ENCODE assay signal across 8 cellular contexts in genomic region chr6:53651149-53651763, GRCh38. TPM values are rescaled to one million over a fixed set of nuclear protein-coding genes. Genes with fewer than 3 reads are reported as not detected.
A peak's percentile ranks its signal among the peaks of the same experiment; 100 is the strongest.
DNase-seq lines count a peak whose midpoint lies in the region; ATAC-seq and TF ChIP-seq lines count a peak whose summit lies in the region.

No MANE protein-coding gene starts in this region.

- H3K36me3 Mint-ChIP-seq in IgD-negative memory B cell (peaks cover 1% of the 10 kb centered on the region), nephron progenitor cell (ENCODE audit: low read depth) (no peaks in the 10 kb centered on the region)

- peak overlapping the region; percentile 48 to 70 (median 58) for H3K4me3 ChIP-seq in BLaER1 treated with 17β-estradiol and CSF1 and Interleukin-3, amounts not matched to agents 10 nM and 100 nM
- H3K4me3 ChIP-seq in PC-3 (ENCODE audit: low read length) (peak overlapping the region; percentile 82), stomach (peak overlapping the region; percentile 52 to 73 (median 64))

- H3K4me2 ChIP-seq in BLaER1 treated with 17β-estradiol and CSF1 and Interleukin-3, amounts not matched to agents 10 nM and 100 nM = peak overlapping the region; percentile 72 to 90 (median 83)
- H3K4me2 ChIP-seq in PC-3 (ENCODE audit: low read length) = peak overlapping the region; percentile 98

- POLR2A ChIA-PET in PC-3 (lab: Charles Lee; ENCODE audit: unreplicated experiment) = interaction anchor here (0.5 to 1.0 kb wide), 7 partner anchors 22 to 539 kb away, joined by 3 to 12 read pairs (median 4); partner anchors contain the start of gene GCLC

- no peak for TF ChIP-seq POLR2A in stomach (IDR thresholded peaks at IDR 0.05)

- 1 to 4% (median 1%) methylated on average over 22 to 26 of the region's 26 CpGs for WGBS in stomach, 5 donors

- H4K20me1 ChIP-seq in BLaER1 treated with 17β-estradiol and CSF1 and Interleukin-3, amounts not matched to agents 10 nM and 100 nM = no peaks in the 10 kb centered on the region
- no peaks in the 10 kb centered on the region for H4K20me1 ChIP-seq in PC-3 (ENCODE audit: low read length)

- peaks cover 11 to 17% (median 14%) of the 10 kb centered on the region in 11 experiments; a peak in 20 of 22 replicates for H3K27me3 ChIP-seq in BLaER1 treated with 17β-estradiol and CSF1 and Interleukin-3, amounts not matched to agents 10 nM and 100 nM
- H3K27me3 ChIP-seq in PC-3 (ENCODE audit: low read length) (no peaks in the 10 kb centered on the region), stomach (no peaks in the 10 kb centered on the region)

- H3K27ac Mint-ChIP-seq in IgD-negative memory B cell (peak overlapping the region; percentile 90 to 97 (median 94)), nephron progenitor cell (no peak overlapping the region)

- CTCF ChIA-PET in PC-3 (lab: Charles Lee) = interaction anchor here (0.6 to 1.5 kb wide), 8 partner anchors 36 to 552 kb away, joined by 3 to 17 read pairs (median 4); partner anchors contain the start of gene GCLC

- intact Hi-C loops in PC-3 (cut with micrococcal nuclease) = loop anchor here (1.0 to 2.0 kb wide), 4 partner anchors 36 to 158 kb away; partner anchors contain the start of gene GCLC
- intact Hi-C loops in stomach (cut with DNase I; ENCODE audit: low total_unique reads) = loop anchor here (5.0 to 10.0 kb wide), 2 partner anchors 74 to 154 kb away; no protein-coding TSS in a partner anchor

- H3K4me3 Mint-ChIP-seq in IgD-negative memory B cell (peak overlapping the region; percentile 89 to 96 (median 94)), nephron progenitor cell (peak overlapping the region; percentile 86)

- ATAC-seq in GM19455 (IDR thresholded peaks at IDR 0.05; ENCODE audit: unreplicated experiment) (peak; percentile 26), PC-3 (peak; percentile 44)

- H3F3A ChIP-seq in PC-3 (ENCODE audit: low read length, unreplicated experiment) = no peaks in the 10 kb centered on the region

- H3K27me3 Mint-ChIP-seq in IgD-negative memory B cell = peaks cover 2% of the 10 kb centered on the region
- H3K27me3 Mint-ChIP-seq in nephron progenitor cell (ENCODE audit: low read depth, poor library complexity) = peaks cover 25% of the 10 kb centered on the region

- peaks cover 25% of the 10 kb centered on the region for H3K79me2 ChIP-seq in PC-3 (ENCODE audit: low read length)

- TF ChIP-seq EP300 in stomach (IDR thresholded peaks at IDR 0.05) = no peak

- H3K9me2 ChIP-seq in PC-3 (replicated peaks; ENCODE audit: low read length) = no peaks in the 10 kb centered on the region

- H3K9me3 ChIP-seq in BLaER1 treated with 17β-estradiol and CSF1 and Interleukin-3, amounts not matched to agents 10 nM and 100 nM (replicated peaks in 1 of 11) = peaks cover 0 to 11% (median 8%) of the 10 kb centered on the region in 11 experiments; a peak in 15 of 22 replicates
- H3K9me3 ChIP-seq in PC-3 (ENCODE audit: low read length) = no peaks in the 10 kb centered on the region
- no peaks in the 10 kb centered on the region for H3K9me3 ChIP-seq in stomach

- H3K9ac ChIP-seq in BLaER1 treated with 17β-estradiol and CSF1 and Interleukin-3, amounts not matched to agents 10 nM and 100 nM = peak overlapping the region; percentile 22 to 61 (median 53); a peak in 19 of 22 replicates
- H3K9ac ChIP-seq in PC-3 (ENCODE audit: low read length) = peak overlapping the region; percentile 82

- TF ChIP-seq CTCF in PC-3 (conservative IDR thresholded peaks at IDR 0.05; ENCODE audit: low read depth, low read length) (peak; percentile 64), nephron progenitor cell (IDR thresholded peaks at IDR 0.05) (peak; percentile 57), stomach (IDR thresholded peaks at IDR 0.05) (peak in 4 of 7 experiments; percentile 9 to 46 (median 34))

- no peaks in the 10 kb centered on the region for H3K9me3 Mint-ChIP-seq in IgD-negative memory B cell
- H3K9me3 Mint-ChIP-seq in nephron progenitor cell = no peaks in the 10 kb centered on the region

- DNase-seq in PC-3 = peak; percentile 90
- DNase-seq in activated T-cell treated with anti-CD3 and anti-CD28 coated beads, Interleukin-2, amount 50 U/mL, for 48 hours = peak; percentile 60 to 72
- peak; percentile 83 for DNase-seq in fibroblast of peridontal ligament (ENCODE audit: extremely low read depth)
- peak; percentile 57 for DNase-seq in nephron progenitor cell
- peak; percentile 67 for DNase-seq in stomach

- peak overlapping the region in 3 of 11 experiments; percentile 25 to 46 (median 27); a peak in 4 of 22 replicates for H3K27ac ChIP-seq in BLaER1 treated with 17β-estradiol and CSF1 and Interleukin-3, amounts not matched to agents 10 nM and 100 nM
- peak overlapping the region; percentile 75 for H3K27ac ChIP-seq in PC-3 (ENCODE audit: low read length)
- H3K27ac ChIP-seq in stomach = peak overlapping the region; percentile 80 to 89 (median 82)

- no TSS peak for BruUV-seq in PC-3 (replicated peaks; lab: Mats Ljungman, UMichigan)

- H2AFZ ChIP-seq in PC-3 (ENCODE audit: low read length) = peak overlapping the region; percentile 99

- H3K4me1 ChIP-seq in BLaER1 treated with 17β-estradiol and CSF1 and Interleukin-3, amounts not matched to agents 10 nM and 100 nM = peaks cover 12 to 24% (median 15%) of the 10 kb centered on the region in 10 experiments; a peak in 19 of 20 replicates
- peaks cover 42% of the 10 kb centered on the region for H3K4me1 ChIP-seq in PC-3 (ENCODE audit: insufficient read depth, low read length)
- peaks cover 6 to 33% (median 15%) of the 10 kb centered on the region in 4 donors for H3K4me1 ChIP-seq in stomach

- H3K36me3 ChIP-seq in BLaER1 treated with 17β-estradiol and CSF1 and Interleukin-3, amounts not matched to agents 10 nM and 100 nM = no peaks in the 10 kb centered on the region
- H3K36me3 ChIP-seq in PC-3 (ENCODE audit: low read depth, low read length) (no peaks in the 10 kb centered on the region), stomach (no peaks in the 10 kb centered on the region)

- H3K4me1 Mint-ChIP-seq in IgD-negative memory B cell = peaks cover 19 to 31% (median 29%) of the 10 kb centered on the region in 3 donors
- H3K4me1 Mint-ChIP-seq in nephron progenitor cell = peaks cover 11% of the 10 kb centered on the region

RNA-seq across cellular contexts. Expression of gene KLHL31, which starts 14.3 kb away (rescaled TPM):
- polyA plus RNA-seq in IgD-negative memory B cell (0.08 TPM), stomach (under 1 TPM in 2 of 3 donors, not detected in 1; 0.12 to 0.25 TPM)
- total RNA-seq in PC-3 (2014; rRNA removed) (0.17 and 0.33 TPM in 2 replicates), stomach (under 1 TPM in 2 of 5 donors, not detected in 3; 0.14 to 0.37 TPM)
